Comparison of ENCODE assay signal across 8 cellular contexts in the genomic region with DNA sequence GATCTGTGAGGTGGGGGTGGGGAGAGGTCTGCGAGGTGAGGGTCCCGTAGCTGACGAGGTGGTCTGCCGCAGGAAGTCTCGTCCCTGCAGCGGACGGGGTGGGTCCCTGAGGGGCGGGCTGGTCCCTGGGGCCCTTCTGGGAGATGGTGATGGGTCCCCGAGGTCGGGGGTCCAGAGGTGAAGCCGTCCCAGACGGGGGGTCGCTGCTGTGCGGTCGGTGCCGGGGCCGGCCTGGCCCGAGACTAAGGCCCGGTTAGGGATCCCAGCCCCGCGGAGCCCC. TPM values are rescaled to one million over a fixed set of nuclear protein-coding genes. Genes with fewer than 3 reads are reported as not detected.
A peak's percentile ranks its signal among the peaks of the same experiment; 100 is the strongest.
DNase-seq lines count a peak whose midpoint lies in the region; ATAC-seq and TF ChIP-seq lines count a peak whose summit lies in the region.

No MANE protein-coding gene starts in this region.

- no peaks in the 10 kb centered on the region for H3K36me3 ChIP-seq in endodermal cell (ENCODE audit: control insufficient read depth, insufficient read depth, low read length)

- no peaks in the 10 kb centered on the region for H3K9me3 ChIP-seq in endodermal cell (ENCODE audit: control insufficient read depth, low read length)

- H3K27ac Mint-ChIP-seq in endodermal cell (no peak overlapping the region), osteocyte (ENCODE audit: unreplicated experiment) (peak overlapping the region; percentile 64)

- H3K4me3 Mint-ChIP-seq in endodermal cell, result peak overlapping the region; percentile 85
- peak overlapping the region; percentile 88 for H3K4me3 Mint-ChIP-seq in osteocyte (ENCODE audit: unreplicated experiment)

- H3K4me1 Mint-ChIP-seq in endodermal cell (peaks cover 25% of the 10 kb centered on the region), osteocyte (ENCODE audit: unreplicated experiment) (peaks cover 41% of the 10 kb centered on the region)

- no peak overlapping the region for H3K27ac ChIP-seq in endodermal cell (ENCODE audit: low read depth, low read length)

- H3K27me3 ChIP-seq in endodermal cell (ENCODE audit: control insufficient read depth, insufficient read depth, low read length, poor library complexity, severe bottlenecking), result no peaks in the 10 kb centered on the region

- H3K9ac ChIP-seq in endodermal cell (ENCODE audit: extremely low read depth, low read length, poor library complexity, severe bottlenecking), result peak overlapping the region; percentile 70

- H3K4me3 ChIP-seq in LNCaP clone FGC (ENCODE audit: low read depth, low read length) (peak overlapping the region; percentile 63), endodermal cell (ENCODE audit: low read length) (peak overlapping the region; percentile 94)

- TF ChIP-seq CTCF in LNCaP clone FGC (IDR thresholded peaks at IDR 0.05; ENCODE audit: control insufficient read depth, extremely low read depth, insufficient read depth), result no peak
- TF ChIP-seq CTCF in endodermal cell (conservative IDR thresholded peaks at IDR 0.05), result no peak
- TF ChIP-seq CTCF in osteocyte (IDR thresholded peaks at IDR 0.05), result no peak

- peaks cover 4% of the 10 kb centered on the region for H3K36me3 Mint-ChIP-seq in endodermal cell (ENCODE audit: low read depth)
- H3K36me3 Mint-ChIP-seq in osteocyte (ENCODE audit: unreplicated experiment), result no peaks in the 10 kb centered on the region

- peaks cover 17% of the 10 kb centered on the region for H3K4me1 ChIP-seq in endodermal cell (ENCODE audit: control insufficient read depth, insufficient read depth, low read length)

- H3K27me3 Mint-ChIP-seq in endodermal cell (ENCODE audit: insufficient read depth) (no peaks in the 10 kb centered on the region), osteocyte (ENCODE audit: unreplicated experiment) (no peaks in the 10 kb centered on the region)

- peak; percentile 31 for ATAC-seq in GM18517 (IDR thresholded peaks at IDR 0.05; ENCODE audit: unreplicated experiment)

- DNase-seq in LNCaP clone FGC (ENCODE audit: low read depth) (no peak), endodermal cell (no peak), osteocyte (ENCODE audit: extremely low spot score, unreplicated experiment) (no peak), GDM1 (lab: John Stamatoyannopoulos, UW) (no peak), NCI-H1436 treated with DMSO at 0.1 percent for 48 hours (lab: John Stamatoyannopoulos, UW) (no peak), NOMO-1 treated with dmso at 0.1 percent for 144 hours (lab: John Stamatoyannopoulos, UW; ENCODE audit: unreplicated experiment) (no peak), NCI-H1417 (lab: John Stamatoyannopoulos, UW) (no peak)

- 0 to 1% methylated on average over 6 to 21 of the region's 21 CpGs for WGBS in endodermal cell (ENCODE audit: insufficient coverage in 1 of 2, insufficient read length in 1 of 2), 2 experiments

- H3K9me3 Mint-ChIP-seq in endodermal cell, result no peaks in the 10 kb centered on the region
- H3K9me3 Mint-ChIP-seq in osteocyte (ENCODE audit: unreplicated experiment), result no peaks in the 10 kb centered on the region

RNA-seq across cellular contexts. Expression of gene PXN, which starts 0.4 kb away (rescaled TPM):
- total RNA-seq in endodermal cell (10 to 100 TPM; 58.4 to 92.7 TPM), osteocyte (76.7 and 79.9 TPM in 2 replicates)
- 42.1 TPM for polyA plus RNA-seq in endodermal cell (2013, experiment 1 of 2)
- 44.5 TPM for polyA plus RNA-seq in endodermal cell (2013, experiment 2 of 2)

RNA-seq across cellular contexts. Expression of gene RNU4-2, which starts 26.6 kb away (rescaled TPM):
- 1,000 to 10,000 TPM; 4,079 to 4,491 TPM for total RNA-seq in endodermal cell
- 4,451 TPM for polyA plus RNA-seq in endodermal cell (2013, experiment 1 of 2)
- 8,189 TPM for polyA plus RNA-seq in endodermal cell (2013, experiment 2 of 2)
- 6,059 and 6,780 TPM in 2 replicates for total RNA-seq in osteocyte

RNA-seq across cellular contexts. Expression of gene RNU4-1, which starts 27.9 kb away (rescaled TPM):
- total RNA-seq in endodermal cell (1,000 to 10,000 TPM; 4,032 to 4,837 TPM), osteocyte (2,875 and 3,252 TPM in 2 replicates)
- 3,234 TPM for polyA plus RNA-seq in endodermal cell (2013, experiment 1 of 2)
- 5,800 TPM for polyA plus RNA-seq in endodermal cell (2013, experiment 2 of 2)

RNA-seq across cellular contexts. Expression of gene SIRT4, which starts 37.0 kb away (rescaled TPM):
- total RNA-seq in endodermal cell (1 to 10 TPM; 2.3 to 2.7 TPM), osteocyte (0.94 and 0.97 TPM in 2 replicates)
- 2.8 TPM for polyA plus RNA-seq in endodermal cell (2013, experiment 1 of 2)
- 4.0 TPM for polyA plus RNA-seq in endodermal cell (2013, experiment 2 of 2)
